Comparison of ENCODE assay signal across 31 cellular contexts in genomic region chr1:53678046-53678445, GRCh38.
"Had no signal": no experiment of that assay in that cellular context is flagged by ENCODE, and none has a peak within 500 bp of the region (broad histone marks: within the 10 kb centered on the region; RNA-seq: fewer than 3 reads in every experiment).

No MANE protein-coding gene starts in this region.

- H3K9me3 ChIP-seq: adrenal gland, ascending aorta, body of pancreas, breast epithelium had no signal

- H3K27me3 ChIP-seq: adrenal gland, ascending aorta, body of pancreas, brain microvascular endothelial cell, breast epithelium had no signal

- FAIRE-seq: astrocyte, bronchial epithelial cell had no signal

- H3K27ac ChIP-seq: adrenal gland, ascending aorta, body of pancreas, brain microvascular endothelial cell, cardiac muscle cell had no signal

- H3K36me3 ChIP-seq: adrenal gland, ascending aorta, breast epithelium, cardiac muscle cell had no signal

- ATAC-seq: activated naive CD4-positive, alpha-beta T cell treated with anti-CD3 and anti-CD28 coated beads, Interleukin-2, amount 50 U/mL, for 72 hours; activated naive CD8-positive, alpha-beta T cell treated with anti-CD3 and anti-CD28 coated beads, Interleukin-2, amount 50 U/mL, for 24 hours; activated T-cell treated with anti-CD3 and anti-CD28 coated beads, Interleukin-2, amount 50 U/mL, for 4 hours; activated T-cell treated with anti-CD3 and anti-CD28 coated beads, Interleukin-2, amount 50 U/mL, for 72 hours; activated T-helper 17 cell treated with anti-CD3 and anti-CD28 coated beads, Interleukin-2, amount 50 U/mL, for 72 hours; body of pancreas had no signal

- H3K4me3 ChIP-seq: adrenal gland, ascending aorta, body of pancreas, breast epithelium, cardiac muscle cell had no signal

- H3K4me1 ChIP-seq: adrenal gland, ascending aorta, body of pancreas, breast epithelium had no signal

- DNase-seq: activated effector memory CD4-positive, alpha-beta T cell treated with anti-CD3 and anti-CD28 coated beads, Interleukin-2, amount 50 U/mL, for 16 hours; activated effector memory CD4-positive, alpha-beta T cell treated with Interleukin-2 at 50 U/mL for 16 hours; activated gamma-delta T cell; activated gamma-delta T cell treated with Interleukin-2 at 50 U/mL for 16 hours; activated naive CD4-positive, alpha-beta T cell; activated naive CD4-positive, alpha-beta T cell treated with anti-CD3 and anti-CD28 coated beads for 36 hours; activated naive CD4-positive, alpha-beta T cell treated with anti-CD3 and anti-CD28 coated beads, Interleukin-2, amount 10 ng/mL, durations not matched to agents 7 days and 5 days; activated naive CD4-positive, alpha-beta T cell treated with anti-CD3 and anti-CD28 coated beads, Interleukin-2, amount 50 U/mL, for 16 hours; activated naive CD4-positive, alpha-beta T cell treated with Interleukin-2 at 50 U/mL for 16 hours; activated naive CD8-positive, alpha-beta T cell treated with anti-CD3 and anti-CD28 coated beads for 36 hours; activated naive CD8-positive, alpha-beta T cell treated with anti-CD3 and anti-CD28 coated beads, Interleukin-2, amount 10 ng/mL, durations not matched to agents 7 days and 5 days; activated naive CD8-positive, alpha-beta T cell treated with anti-CD3 and anti-CD28 coated beads, Interleukin-2, amount 50 U/mL, for 24 hours; activated T-cell treated with anti-CD3 and anti-CD28 coated beads, Interleukin-2, amount 50 U/mL, for 1 hour; activated T-cell treated with anti-CD3 and anti-CD28 coated beads, Interleukin-2, amount 50 U/mL, for 24 hours; activated T-cell treated with anti-CD3 and anti-CD28 coated beads, Interleukin-2, amount 50 U/mL, for 4 hours; activated T-cell treated with anti-CD3 and anti-CD28 coated beads, Interleukin-2, amount 50 U/mL, for 48 hours; activated T-cell treated with anti-CD3 and anti-CD28 coated beads, Interleukin-2, amount 50 U/mL, for 72 hours; adrenal gland; amniotic stem cell; anterior cingulate cortex; aorta; body of pancreas; brain microvascular endothelial cell; central memory CD4-positive, alpha-beta T cell had no signal
